18 cellular contexts compared by ENCODE assay signal in genomic region chr2:130351495-130352125, GRCh38. TPM values are rescaled to one million over a fixed set of nuclear protein-coding genes. Genes with fewer than 3 reads are reported as not detected.
DNase-seq lines count a peak whose midpoint lies in the region; ATAC-seq and TF ChIP-seq lines count a peak whose summit lies in the region.
"Had no signal": no experiment of that assay in that cellular context is flagged by ENCODE, and none has a peak within 500 bp of the region (broad histone marks: within the 10 kb centered on the region; RNA-seq: fewer than 3 reads in every experiment).

No MANE protein-coding gene starts in this region.

- no peak for ATAC-seq in heart left ventricle
- no peak for ATAC-seq in left cardiac atrium
- no peak for ATAC-seq in stimulated activated memory B cell treated with anti-CD40 and anti-IgM and Interleukin-4, amounts not matched to agents 10 μg/mL and 1 μg/mL and 100 μg/mL, for 72 hours
- no peak for ATAC-seq in GM19023 (IDR thresholded peaks at IDR 0.05; ENCODE audit: unreplicated experiment)
- ATAC-seq in upper lobe of right lung: no peak
- no peak for ATAC-seq in GM21423 (IDR thresholded peaks at IDR 0.05; ENCODE audit: unreplicated experiment)
- ATAC-seq: pancreas had no signal

- peak overlapping the region in 9 of 12 donors; percentile 3 to 60 (median 36) for H3K27ac ChIP-seq in heart left ventricle
- H3K27ac ChIP-seq in upper lobe of right lung: no peak overlapping the region
- H3K27ac ChIP-seq: pancreas had no signal

- peaks cover 31% of the 10 kb centered on the region for H3K36me3 Mint-ChIP-seq in stimulated activated memory B cell treated with anti-CD40 and anti-IgM and Interleukin-4, amounts not matched to agents 10 μg/mL and 1 μg/mL and 100 μg/mL, for 72 hours

- H3K4me1 ChIP-seq in heart left ventricle: peaks cover 0 to 38% (median 20%) of the 10 kb centered on the region in 12 donors
- H3K4me1 ChIP-seq in upper lobe of right lung: peaks cover 11% of the 10 kb centered on the region

- H3K9me3 ChIP-seq in heart left ventricle (no peaks in the 10 kb centered on the region), upper lobe of right lung (no peaks in the 10 kb centered on the region)
- H3K9me3 ChIP-seq: pancreas, upper lobe of left lung had no signal

- H3K27ac Mint-ChIP-seq in stimulated activated memory B cell treated with anti-CD40 and anti-IgM and Interleukin-4, amounts not matched to agents 10 μg/mL and 1 μg/mL and 100 μg/mL, for 72 hours: peak overlapping the region; percentile 56
- H3K27ac Mint-ChIP-seq: T-helper 2 cell treated with Interferon-gamma antibody and Interleukin-4, amounts not matched to agents 5 μg/mL and 100 μg/mL, for 36 hours had no signal

- TF ChIP-seq POLR2A in heart left ventricle (IDR thresholded peaks at IDR 0.05) (no peak), Raji (IDR thresholded peaks at IDR 0.05; ENCODE audit: insufficient read depth, low read depth, low read length) (peak; percentile 25; the same call in 1 of the 2 replicates)

- intact Hi-C loops in heart left ventricle (cut with DNase I): no loop called here
- intact Hi-C loops in left cardiac atrium (cut with DNase I): no loop called here
- intact Hi-C loops in upper lobe of right lung (cut with DNase I): no loop called here

- H3K27me3 ChIP-seq in heart left ventricle (no peaks in the 10 kb centered on the region), upper lobe of right lung (no peaks in the 10 kb centered on the region)
- H3K27me3 ChIP-seq: pancreas, upper lobe of left lung had no signal

- WGBS in heart left ventricle, 4 donors: 43 to 56% (median 53%) methylated on average over 7 to 8 of the region's 8 CpGs

- H3K9me3 Mint-ChIP-seq in stimulated activated memory B cell treated with anti-CD40 and anti-IgM and Interleukin-4, amounts not matched to agents 10 μg/mL and 1 μg/mL and 100 μg/mL, for 72 hours: no peaks in the 10 kb centered on the region
- H3K9me3 Mint-ChIP-seq: immature natural killer cell; T-helper 2 cell treated with Interferon-gamma antibody and Interleukin-4, amounts not matched to agents 5 μg/mL and 100 μg/mL, for 36 hours had no signal

- H3K27me3 Mint-ChIP-seq in stimulated activated memory B cell treated with anti-CD40 and anti-IgM and Interleukin-4, amounts not matched to agents 10 μg/mL and 1 μg/mL and 100 μg/mL, for 72 hours: no peaks in the 10 kb centered on the region

- H3K4me3 ChIP-seq in heart left ventricle (peak overlapping the region in 2 of 12 donors; percentile 12), upper lobe of right lung (no peak overlapping the region)
- H3K4me3 ChIP-seq: pancreas, upper lobe of left lung had no signal

- peaks cover 40% of the 10 kb centered on the region for H3K4me1 Mint-ChIP-seq in stimulated activated memory B cell treated with anti-CD40 and anti-IgM and Interleukin-4, amounts not matched to agents 10 μg/mL and 1 μg/mL and 100 μg/mL, for 72 hours

- no peak for TF ChIP-seq CTCF in heart left ventricle (IDR thresholded peaks at IDR 0.05)
- TF ChIP-seq CTCF in upper lobe of right lung (IDR thresholded peaks at IDR 0.05): no peak

- H3K4me3 Mint-ChIP-seq in stimulated activated memory B cell treated with anti-CD40 and anti-IgM and Interleukin-4, amounts not matched to agents 10 μg/mL and 1 μg/mL and 100 μg/mL, for 72 hours: no peak overlapping the region
- H3K4me3 Mint-ChIP-seq: immature natural killer cell; T-helper 2 cell treated with Interferon-gamma antibody and Interleukin-4, amounts not matched to agents 5 μg/mL and 100 μg/mL, for 36 hours had no signal

- H3K36me3 ChIP-seq in heart left ventricle: peaks cover 0 to 27% (median 24%) of the 10 kb centered on the region in 9 donors
- H3K36me3 ChIP-seq in upper lobe of right lung: peaks cover 25% of the 10 kb centered on the region

- no peak for DNase-seq in heart left ventricle
- DNase-seq in left cardiac atrium: no peak
- peak; percentile 46 for DNase-seq in islet precursor cell
- DNase-seq in upper lobe of right lung: no peak
- DNase-seq: activated CD4-positive, alpha-beta T cell treated with anti-CD3 and anti-CD28 coated beads for 48 hours; central memory CD4-positive, alpha-beta T cell; COR-L47; foreskin fibroblast; immature natural killer cell; NCI-H2107; pancreas; small intestine had no signal

RNA-seq across cellular contexts. Expression of gene PTPN18, which starts 4.2 kb away (rescaled TPM):
- total RNA-seq in heart left ventricle (10 to 100 TPM in 8 of 9 donors, 1 to 10 TPM in 1; 9.7 to 42.5 (median 11.1) TPM), left cardiac atrium (10 to 100 TPM; 24.2 to 28.0 TPM), upper lobe of right lung (67.8 TPM)
- polyA plus RNA-seq in heart left ventricle: 10 to 100 TPM; 16.3 to 16.8 TPM

RNA-seq across cellular contexts. Expression of gene IMP4, which starts 8.9 kb away (rescaled TPM):
- 100 to 1,000 TPM in 2 of 9 donors, 10 to 100 TPM in 7; 55.8 to 130 (median 68.5) TPM for total RNA-seq in heart left ventricle
- 100 to 1,000 TPM in 1 of 2 donors, 10 to 100 TPM in 1; 73.7 to 209 TPM for polyA plus RNA-seq in heart left ventricle
- total RNA-seq in left cardiac atrium: 10 to 100 TPM; 55.0 to 79.3 TPM
- 55.7 TPM for total RNA-seq in upper lobe of right lung
